8 cellular contexts compared by ENCODE assay signal in the genomic region with DNA sequence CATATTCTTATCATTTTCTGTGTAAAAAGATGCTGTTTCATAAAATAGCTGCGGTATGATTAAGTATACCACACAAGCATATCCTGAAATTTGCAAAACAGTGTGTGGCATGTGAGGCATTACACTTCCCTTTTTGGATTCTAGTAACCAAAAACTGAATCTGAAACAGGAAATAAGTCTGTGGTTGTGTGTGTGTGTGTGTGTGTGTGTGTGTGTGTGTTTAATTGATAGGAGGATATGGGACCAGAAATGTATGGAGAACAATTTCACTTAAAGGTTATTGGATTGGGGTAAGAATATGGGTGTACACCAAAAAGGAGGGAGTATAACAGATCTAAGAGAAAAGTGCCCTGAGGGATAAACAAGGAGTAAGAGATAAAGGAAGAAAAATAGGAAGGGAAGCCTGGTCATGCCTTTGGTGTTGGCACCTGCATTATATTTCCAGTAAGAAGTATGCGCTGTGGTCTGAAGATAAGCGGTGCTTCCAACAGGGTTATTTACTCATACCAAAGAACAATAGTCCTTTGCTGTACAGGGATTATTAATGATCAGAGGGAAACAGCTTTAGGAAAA. TPM values are rescaled to one million over a fixed set of nuclear protein-coding genes. Genes with fewer than 3 reads are reported as not detected.
DNase-seq lines count a peak whose midpoint lies in the region; ATAC-seq, FAIRE-seq and TF ChIP-seq lines count a peak whose summit lies in the region.

No MANE protein-coding gene starts in this region.

- peak overlapping the region; percentile 46 for H3K27ac Mint-ChIP-seq in Calu3 (ENCODE audit: unreplicated experiment)
- H3K27ac Mint-ChIP-seq in immature natural killer cell: peak overlapping the region; percentile 70 to 98 (median 89)
- peak overlapping the region; percentile 85 for H3K27ac Mint-ChIP-seq in type B pancreatic cell
- no peak overlapping the region for H3K27ac Mint-ChIP-seq in glutamatergic neuron (ENCODE audit: unreplicated experiment)

- intact Hi-C loops in Calu3 (cut with micrococcal nuclease; ENCODE audit: unreplicated experiment): loop anchor here (2.0 kb wide), 1 partner anchor 54 kb away; no protein-coding TSS in a partner anchor

- CTCF ChIA-PET in Calu3 (lab: Charles Lee): interaction anchor here (0.5 to 1.3 kb wide), 3 partner anchors 36 to 197 kb away, joined by 3 to 5 read pairs (median 3); no protein-coding TSS in a partner anchor

- H3K36me3 Mint-ChIP-seq in Calu3 (ENCODE audit: insufficient read depth, unreplicated experiment): peaks cover 39% of the 10 kb centered on the region
- no peaks in the 10 kb centered on the region for H3K36me3 Mint-ChIP-seq in activated T-cell treated with anti-CD3 and anti-CD28 coated beads, Interleukin-2, amount 50 U/mL, for 4 hours (ENCODE audit: insufficient read depth)
- no peaks in the 10 kb centered on the region for H3K36me3 Mint-ChIP-seq in immature natural killer cell
- peaks cover 10% of the 10 kb centered on the region for H3K36me3 Mint-ChIP-seq in type B pancreatic cell
- H3K36me3 Mint-ChIP-seq in glutamatergic neuron (ENCODE audit: unreplicated experiment): no peaks in the 10 kb centered on the region

- no peak for TF ChIP-seq CTCF in Calu3 (IDR thresholded peaks at IDR 0.05; ENCODE audit: unreplicated experiment)
- TF ChIP-seq CTCF in type B pancreatic cell (conservative IDR thresholded peaks at IDR 0.05): no peak
- no peak for TF ChIP-seq CTCF in glutamatergic neuron (IDR thresholded peaks at IDR 0.05; ENCODE audit: partially characterized antibody, unreplicated experiment)

- H3K4me1 Mint-ChIP-seq in Calu3 (ENCODE audit: low read depth, unreplicated experiment): peaks cover 79% of the 10 kb centered on the region
- H3K4me1 Mint-ChIP-seq in activated T-cell treated with anti-CD3 and anti-CD28 coated beads, Interleukin-2, amount 50 U/mL, for 4 hours (ENCODE audit: low read depth): peaks cover 43% of the 10 kb centered on the region
- peaks cover 44 to 54% of the 10 kb centered on the region in 2 donors for H3K4me1 Mint-ChIP-seq in immature natural killer cell
- peaks cover 44% of the 10 kb centered on the region for H3K4me1 Mint-ChIP-seq in type B pancreatic cell (ENCODE audit: unreplicated experiment)
- peaks cover 5% of the 10 kb centered on the region for H3K4me1 Mint-ChIP-seq in glutamatergic neuron (ENCODE audit: low read depth, unreplicated experiment)

- ATAC-seq in activated T-cell treated with anti-CD3 and anti-CD28 coated beads, Interleukin-2, amount 50 U/mL, for 4 hours: no peak

- no peak for FAIRE-seq in HTR-8/SVneo (lab: Jason Lieb, UNC)

- H3K9me3 Mint-ChIP-seq in Calu3 (ENCODE audit: low read depth, unreplicated experiment) (peaks cover 2% of the 10 kb centered on the region), immature natural killer cell (no peaks in the 10 kb centered on the region), type B pancreatic cell (no peaks in the 10 kb centered on the region), glutamatergic neuron (ENCODE audit: unreplicated experiment) (peaks cover 12% of the 10 kb centered on the region)
- H3K9me3 Mint-ChIP-seq in activated T-cell treated with anti-CD3 and anti-CD28 coated beads, Interleukin-2, amount 50 U/mL, for 4 hours: no peaks in the 10 kb centered on the region

- peak; percentile 49 for DNase-seq in Calu3
- peak; percentile 84 for DNase-seq in LHCN-M2 (ENCODE audit: low read depth)
- DNase-seq in activated T-cell treated with anti-CD3 and anti-CD28 coated beads, Interleukin-2, amount 50 U/mL, for 4 hours: no peak
- DNase-seq in immature natural killer cell: peak; percentile 34 to 52 (median 44)
- no peak for DNase-seq in type B pancreatic cell (ENCODE audit: extremely low spot score, unreplicated experiment)
- no peak for DNase-seq in glutamatergic neuron
- no peak for DNase-seq in SK-N-DZ (ENCODE audit: low spot score)
- no peak for DNase-seq in HTR-8/SVneo (ENCODE audit: insufficient read length, low spot score)

- H3K4me3 Mint-ChIP-seq in Calu3 (ENCODE audit: low read depth, unreplicated experiment) (peak overlapping the region; percentile 10), immature natural killer cell (peak overlapping the region; percentile 1 to 59 (median 42)), type B pancreatic cell (peak overlapping the region; percentile 46), glutamatergic neuron (ENCODE audit: unreplicated experiment) (no peak overlapping the region)
- H3K4me3 Mint-ChIP-seq in activated T-cell treated with anti-CD3 and anti-CD28 coated beads, Interleukin-2, amount 50 U/mL, for 4 hours: peak overlapping the region; percentile 46

- no TSS peak for BruUV-seq in Calu3 (replicated peaks; lab: Mats Ljungman, UMichigan)

- H3K27me3 Mint-ChIP-seq in Calu3 (ENCODE audit: unreplicated experiment) (no peaks in the 10 kb centered on the region), immature natural killer cell (ENCODE audit: low read depth in 3 of 3) (peaks cover 10 to 23% (median 17%) of the 10 kb centered on the region in 3 donors), type B pancreatic cell (no peaks in the 10 kb centered on the region), glutamatergic neuron (ENCODE audit: unreplicated experiment) (peaks cover 2% of the 10 kb centered on the region)
- H3K27me3 Mint-ChIP-seq in activated T-cell treated with anti-CD3 and anti-CD28 coated beads, Interleukin-2, amount 50 U/mL, for 4 hours (ENCODE audit: low read depth): no peaks in the 10 kb centered on the region

RNA-seq across cellular contexts. Expression of a gene that starts 4.0 kb away (rescaled TPM):
- total RNA-seq in Calu3 (2022) (33.4 and 36.5 TPM in 2 replicates), LHCN-M2 (2014; rRNA removed) (80.2 and 87.4 TPM in 2 replicates), type B pancreatic cell (ENCODE audit: low replicate concordance) (30.6 and 31.7 TPM in 2 replicates), glutamatergic neuron (ENCODE audit: unreplicated experiment) (23.2 TPM)
- polyA plus RNA-seq in LHCN-M2 (2012): 44.3 TPM
- 10 to 100 TPM; 16.0 to 18.2 (median 16.4) TPM for total RNA-seq in activated T-cell treated with anti-CD3 and anti-CD28 coated beads, Interleukin-2, amount 50 U/mL, for 4 hours
- 10 to 100 TPM; 23.8 to 37.1 (median 36.4) TPM for polyA plus RNA-seq in immature natural killer cell
- polyA plus RNA-seq in SK-N-DZ (2014; cell fraction: cytosol; rRNA removed): 36.6 and 48.7 TPM in 2 replicates
- 22.8 and 33.8 TPM in 2 replicates for polyA plus RNA-seq in SK-N-DZ (2014; cell fraction: nucleus; rRNA removed)

RNA-seq across cellular contexts. Expression of a gene that starts 4.4 kb away (rescaled TPM):
- 17.0 and 21.0 TPM in 2 replicates for total RNA-seq in Calu3 (2022)
- 28.2 and 30.0 TPM in 2 replicates for total RNA-seq in LHCN-M2 (2014; rRNA removed)
- 11.8 TPM for polyA plus RNA-seq in LHCN-M2 (2012)
- total RNA-seq in activated T-cell treated with anti-CD3 and anti-CD28 coated beads, Interleukin-2, amount 50 U/mL, for 4 hours: 1 to 10 TPM; 5.8 to 7.5 (median 7.3) TPM
- 1 to 10 TPM in 1 of 3 donors, under 1 TPM in 2; 0.06 to 1.5 (median 0.74) TPM for polyA plus RNA-seq in immature natural killer cell
- 12.9 and 13.5 TPM in 2 replicates for total RNA-seq in type B pancreatic cell (ENCODE audit: low replicate concordance)
- total RNA-seq in glutamatergic neuron (ENCODE audit: unreplicated experiment): 15.3 TPM
- polyA plus RNA-seq in SK-N-DZ (2014; cell fraction: cytosol; rRNA removed): 4.4 and 7.9 TPM in 2 replicates
- polyA plus RNA-seq in SK-N-DZ (2014; cell fraction: nucleus; rRNA removed): 5.9 and 6.6 TPM in 2 replicates

Comparison
In these comparisons a context has a peak if more than half of its experiments do, and no peak if none do; other contexts are left out.
1. DNase-seq: peak in Calu3 (single experiment), LHCN-M2 (single experiment) and immature natural killer cell (3 of 3); none in activated T-cell treated with anti-CD3 and anti-CD28 coated beads, Interleukin-2, amount 50 U/mL, for 4 hours (single experiment), type B pancreatic cell (single experiment), glutamatergic neuron (single experiment), SK-N-DZ (single experiment) and HTR-8/SVneo (single experiment).